9 cellular contexts compared by ENCODE assay signal in genomic region chr13:73521291-73521626, GRCh38.
DNase-seq lines count a peak whose midpoint lies in the region; ATAC-seq and TF ChIP-seq lines count a peak whose summit lies in the region.
"Had no signal": no experiment of that assay in that cellular context is flagged by ENCODE, and none has a peak within 500 bp of the region (broad histone marks: within the 10 kb centered on the region; RNA-seq: fewer than 3 reads in every experiment).

No MANE protein-coding gene starts in this region.

- peak overlapping the region; percentile 57 for H3K27ac Mint-ChIP-seq in activated naive CD4-positive, alpha-beta T cell treated with anti-CD3 and anti-CD28 coated beads for 36 hours
- peak overlapping the region; percentile 81 for H3K27ac Mint-ChIP-seq in type B pancreatic cell

- peaks cover 22% of the 10 kb centered on the region for H3K4me1 Mint-ChIP-seq in activated naive CD4-positive, alpha-beta T cell treated with anti-CD3 and anti-CD28 coated beads for 36 hours (ENCODE audit: low read depth)
- H3K4me1 Mint-ChIP-seq in type B pancreatic cell (ENCODE audit: unreplicated experiment), result peaks cover 27% of the 10 kb centered on the region

- intact Hi-C loops in activated naive CD4-positive, alpha-beta T cell treated with anti-CD3 and anti-CD28 coated beads for 36 hours (cut with micrococcal nuclease), result loop anchor here (2.0 kb wide), 1 partner anchor 182 kb away; no protein-coding TSS in a partner anchor
- intact Hi-C loops in transverse colon (cut with DNase I; ENCODE audit: low total_unique reads), result no loop called here

- CTCF ChIA-PET in activated naive CD4-positive, alpha-beta T cell treated with anti-CD3 and anti-CD28 coated beads for 36 hours (lab: Charles Lee), result interaction anchor here (0.5 to 0.8 kb wide), 2 partner anchors 34 to 828 kb away, joined by 3 read pairs; no protein-coding TSS in a partner anchor

- peak overlapping the region; percentile 62 for H3K4me3 Mint-ChIP-seq in activated naive CD4-positive, alpha-beta T cell treated with anti-CD3 and anti-CD28 coated beads for 36 hours
- no peak overlapping the region for H3K4me3 Mint-ChIP-seq in type B pancreatic cell

- no peaks in the 10 kb centered on the region for H3K36me3 ChIP-seq in transverse colon
- H3K36me3 ChIP-seq: BLaER1 had no signal

- peaks cover 0 to 7% (median 5%) of the 10 kb centered on the region in 4 donors for H3K4me1 ChIP-seq in transverse colon
- H3K4me1 ChIP-seq: BLaER1 had no signal

- TF ChIP-seq POLR2A in transverse colon (IDR thresholded peaks at IDR 0.05), result no peak

- H3K27ac ChIP-seq in transverse colon, result peak overlapping the region in 1 of 4 donors; percentile 46
- H3K27ac ChIP-seq: BLaER1 had no signal

- in situ Hi-C loops in SK-MEL-5 (cut with HindIII; ENCODE audit: low pct_unique_long_range_greater_than_20kb, low sequenced_read_pairs) (no loop called here), transverse colon (cut with MboI; ENCODE audit: low pct_ligation_motif_present in 1 of 4, low pct_unique_long_range_greater_than_20kb in 1 of 4, low sequenced_read_pairs in 3 of 4) (no loop called here)

- no peak for TF ChIP-seq EP300 in transverse colon (IDR thresholded peaks at IDR 0.05; ENCODE audit: low read depth)

- no peaks in the 10 kb centered on the region for H3K27me3 ChIP-seq in transverse colon
- H3K27me3 ChIP-seq: BLaER1 had no signal

- H3K9me3 Mint-ChIP-seq in activated naive CD4-positive, alpha-beta T cell treated with anti-CD3 and anti-CD28 coated beads for 36 hours, result no peaks in the 10 kb centered on the region
- H3K9me3 Mint-ChIP-seq in type B pancreatic cell, result peaks cover 5% of the 10 kb centered on the region

- no peak overlapping the region for H3K4me3 ChIP-seq in transverse colon
- H3K4me3 ChIP-seq: BLaER1 had no signal

- H3K27me3 Mint-ChIP-seq in activated naive CD4-positive, alpha-beta T cell treated with anti-CD3 and anti-CD28 coated beads for 36 hours (ENCODE audit: low read depth), result no peaks in the 10 kb centered on the region
- no peaks in the 10 kb centered on the region for H3K27me3 Mint-ChIP-seq in type B pancreatic cell

- H3K36me3 Mint-ChIP-seq in activated naive CD4-positive, alpha-beta T cell treated with anti-CD3 and anti-CD28 coated beads for 36 hours (ENCODE audit: low read depth), result no peaks in the 10 kb centered on the region
- H3K36me3 Mint-ChIP-seq in type B pancreatic cell, result no peaks in the 10 kb centered on the region

- ATAC-seq in esophagus mucosa, result peak; percentile 20

- TF ChIP-seq CTCF in type B pancreatic cell (conservative IDR thresholded peaks at IDR 0.05) (no peak), transverse colon (IDR thresholded peaks at IDR 0.05) (no peak)

- H3K9me3 ChIP-seq in transverse colon, result no peaks in the 10 kb centered on the region
- H3K9me3 ChIP-seq: BLaER1 had no signal

- peak; percentile 10 for DNase-seq in activated naive CD4-positive, alpha-beta T cell treated with anti-CD3 and anti-CD28 coated beads for 36 hours
- DNase-seq in activated naive CD4-positive, alpha-beta T cell (lab: John Stamatoyannopoulos, UW), result no peak
- DNase-seq in SK-MEL-5 (ENCODE audit: low read depth, low spot score) (peak; percentile 4), type B pancreatic cell (ENCODE audit: extremely low spot score, unreplicated experiment) (no peak), NCI-H226 (no peak), GOT3 (lab: John Stamatoyannopoulos, UW) (no peak), transverse colon (no peak)

- WGBS in transverse colon (ENCODE audit: low coverage in 1 of 2), 2 donors, result 34% methylated on average over 2 of the region's 2 CpGs; no CpG with 5 or more reads in 1 of the 2 donors

Comparison
In these comparisons a context has a peak if more than half of its experiments do, and no peak if none do; other contexts are left out.
1. DNase-seq: peak in activated naive CD4-positive, alpha-beta T cell treated with anti-CD3 and anti-CD28 coated beads for 36 hours (single experiment) and SK-MEL-5 (single experiment); none in activated naive CD4-positive, alpha-beta T cell (0 of 4), type B pancreatic cell (single experiment), NCI-H226 (single experiment), GOT3 (single experiment) and transverse colon (single experiment).